In the genomic region with DNA sequence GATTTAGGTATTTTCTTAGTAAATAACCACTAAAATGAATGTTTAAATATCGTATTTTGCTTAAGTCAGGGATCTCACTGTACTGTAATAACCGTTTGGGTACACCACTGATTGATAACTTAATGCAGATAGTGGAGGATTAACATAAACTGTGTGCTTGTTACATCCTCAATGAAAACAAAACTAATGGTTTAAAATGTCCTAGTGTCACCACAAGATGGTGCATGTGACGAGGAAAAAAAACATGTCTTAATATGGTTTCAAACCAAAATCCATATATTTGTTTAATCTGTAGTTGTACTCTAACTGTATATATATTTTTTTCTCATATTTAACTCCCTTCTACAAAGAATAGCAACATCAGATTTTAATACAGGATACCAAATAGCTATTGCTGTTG, we compare ENCODE assay signal across 15 cellular contexts. TPM values are rescaled to one million over a fixed set of nuclear protein-coding genes. Genes with fewer than 3 reads are reported as not detected.
DNase-seq lines count a peak whose midpoint lies in the region; ATAC-seq lines count a peak whose summit lies in the region.
"Had no signal": no experiment of that assay in that cellular context is flagged by ENCODE, and none has a peak within 500 bp of the region (broad histone marks: within the 10 kb centered on the region; RNA-seq: fewer than 3 reads in every experiment).

No MANE protein-coding gene starts in this region.

- no peaks in the 10 kb centered on the region for H3K9me3 ChIP-seq in T-helper 17 cell (ENCODE audit: control insufficient read depth, low read length, poor library complexity, severe bottlenecking)
- H3K9me3 ChIP-seq: heart left ventricle, left lung, suprapubic skin had no signal

- ATAC-seq in T-helper 17 cell (no peak), HG03469 (IDR thresholded peaks at IDR 0.05; ENCODE audit: unreplicated experiment) (no peak)
- ATAC-seq: effector memory CD8-positive, alpha-beta T cell; heart left ventricle; left lung had no signal

- H3K4me3 Mint-ChIP-seq in T-helper 17 cell: no peak overlapping the region
- H3K4me3 Mint-ChIP-seq: effector memory CD8-positive, alpha-beta T cell; neural progenitor cell; T-helper 1 cell treated with Interleukin-12 subunit alpha and Interleukin-12 subunit beta and Interleukin-4 antibody, amounts not matched to agents 30 μg/mL and 1 μg/mL, for 36 hours had no signal

- H3K36me3 Mint-ChIP-seq in T-helper 17 cell (ENCODE audit: low read depth): peaks cover 3% of the 10 kb centered on the region

- DNase-seq in DMS53 (lab: John Stamatoyannopoulos, UW) (peak; percentile 14), DMS53 treated with DMSO at 0.1 percent for 48 hours (lab: John Stamatoyannopoulos, UW; ENCODE audit: unreplicated experiment) (no peak), T-helper 17 cell (no peak), inferior parietal cortex (ENCODE audit: extremely low spot score) (peak; percentile 74), NCI-H226 (no peak)
- no peak for DNase-seq in NK-92 treated with Interleukin-12 subunit alpha and Interleukin-12 subunit beta, amount 100 ng/mL, for 24 hours (lab: John Stamatoyannopoulos, UW)
- DNase-seq: 8988T; effector memory CD8-positive, alpha-beta T cell; heart left ventricle; left lung had no signal

- H3K27ac ChIP-seq in temporal lobe (ENCODE audit: low read depth, low read length): peak overlapping the region; percentile 19
- H3K27ac ChIP-seq: heart left ventricle, left lung, neural progenitor cell, suprapubic skin had no signal

- peak overlapping the region; percentile 54 for H3K27ac Mint-ChIP-seq in T-helper 17 cell
- H3K27ac Mint-ChIP-seq: T-helper 1 cell treated with Interleukin-12 subunit alpha and Interleukin-12 subunit beta and Interleukin-4 antibody, amounts not matched to agents 30 μg/mL and 1 μg/mL, for 36 hours had no signal

- H3K27me3 Mint-ChIP-seq in T-helper 17 cell: no peaks in the 10 kb centered on the region
- H3K27me3 Mint-ChIP-seq: effector memory CD8-positive, alpha-beta T cell had no signal

- H3K4me1 Mint-ChIP-seq in T-helper 17 cell: peaks cover 2% of the 10 kb centered on the region
- H3K4me1 Mint-ChIP-seq: neural progenitor cell had no signal

RNA-seq across cellular contexts. Expression of gene ARMC10, which starts 19.2 kb away (rescaled TPM):
- total RNA-seq in T-helper 17 cell (10 to 100 TPM; 14.6 to 16.0 TPM), temporal lobe (33.4 TPM)

RNA-seq across cellular contexts. Expression of gene FBXL13, which starts 19.5 kb away (rescaled TPM):
- total RNA-seq in T-helper 17 cell (1 to 10 TPM; 1.3 to 1.4 TPM), temporal lobe (3.9 TPM)

RNA-seq across cellular contexts. Expression of gene NAPEPLD, which starts 54.8 kb away (rescaled TPM):
- total RNA-seq in T-helper 17 cell: 1 to 10 TPM; 2.4 to 3.7 TPM
- total RNA-seq in temporal lobe: 17.2 TPM

Comparison
In these comparisons a context has a peak if more than half of its experiments do, and no peak if none do; other contexts are left out.
1. DNase-seq: peak in DMS53 (single experiment) and inferior parietal cortex (single experiment); none in DMS53 treated with DMSO at 0.1 percent for 48 hours (single experiment), T-helper 17 cell (0 of 3), NCI-H226 (single experiment) and NK-92 treated with Interleukin-12 subunit alpha and Interleukin-12 subunit beta, amount 100 ng/mL, for 24 hours (single experiment).